In the genomic region with DNA sequence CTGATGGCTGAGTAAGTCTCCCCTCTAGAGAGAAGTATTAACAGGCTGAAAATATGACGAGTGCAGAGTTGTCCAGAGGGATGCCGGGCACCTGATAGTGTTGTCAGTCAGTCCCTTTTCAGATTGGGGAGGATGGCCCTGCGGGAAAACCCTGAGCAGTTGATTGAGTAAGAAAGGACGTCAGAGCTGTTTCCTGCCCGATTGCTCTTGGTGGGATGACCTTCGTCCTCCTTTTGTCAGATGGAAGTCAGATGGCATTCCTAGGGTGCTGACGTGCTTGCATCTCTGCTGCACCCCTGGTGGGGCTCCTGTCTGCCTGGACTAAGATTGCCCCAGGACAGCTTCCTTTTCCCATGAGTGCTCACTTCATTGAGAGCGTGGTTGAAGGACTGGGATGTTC, we compare ENCODE assay signal across 16 cellular contexts. TPM values are rescaled to one million over a fixed set of nuclear protein-coding genes. Genes with fewer than 3 reads are reported as not detected.
DNase-seq lines count a peak whose midpoint lies in the region; ATAC-seq, FAIRE-seq and TF ChIP-seq lines count a peak whose summit lies in the region.
"Had no signal": no experiment of that assay in that cellular context is flagged by ENCODE, and none has a peak within 500 bp of the region (broad histone marks: within the 10 kb centered on the region; RNA-seq: fewer than 3 reads in every experiment).

No MANE protein-coding gene starts in this region.

- H3K4me3 Mint-ChIP-seq in nephron progenitor cell, result no peak overlapping the region
- H3K4me3 Mint-ChIP-seq in HFFc6, result no peak overlapping the region
- H3K4me3 Mint-ChIP-seq: CD14-positive monocyte; CD8-positive, alpha-beta T cell had no signal

- no peak overlapping the region for H2AFZ ChIP-seq in HepG2 (ENCODE audit: low read length)
- H2AFZ ChIP-seq: GM23248 had no signal

- H3K4me2 ChIP-seq in HepG2 (ENCODE audit: low read depth, low read length), result no peak overlapping the region

- no peaks in the 10 kb centered on the region for H3K4me1 ChIP-seq in liver (ENCODE audit: control insufficient read depth in 4 of 4, insufficient read depth in 4 of 4, low read length in 3 of 4)
- no peaks in the 10 kb centered on the region for H3K4me1 ChIP-seq in HepG2 (ENCODE audit: insufficient read depth, low read length)
- H3K4me1 ChIP-seq in upper lobe of right lung, result no peaks in the 10 kb centered on the region
- H3K4me1 ChIP-seq in psoas muscle, result no peaks in the 10 kb centered on the region
- H3K4me1 ChIP-seq: Caco-2 had no signal

- DNase-seq in HepG2 (ENCODE audit: low spot score) (no peak), fibroblast of mammary gland (ENCODE audit: low read depth) (peak; percentile 41), nephron progenitor cell (no peak), upper lobe of right lung (no peak), psoas muscle (no peak), DMS153 (lab: John Stamatoyannopoulos, UW) (no peak), HFFc6 (no peak)
- DNase-seq: CD8-positive, alpha-beta T cell; DMS53; GM23248 had no signal

- H3K9me3 Mint-ChIP-seq in nephron progenitor cell (peaks cover 68% of the 10 kb centered on the region), HFFc6 (peaks cover 58% of the 10 kb centered on the region)

- CTCF ChIA-PET in HepG2 (lab: Yijun Ruan, JAX; ENCODE audit: low intra/inter-chr PET ratio, low total read pairs), result no interaction called here

- TF ChIP-seq POLR2A in HepG2 (IDR thresholded peaks at IDR 0.05; ENCODE audit: insufficient read depth in 1 of 2, low read depth in 2 of 2, low read length in 2 of 2), result no peak

- H3K4me3 ChIP-seq in liver (ENCODE audit: low read depth in 1 of 3, low read length in 3 of 3) (peak overlapping the region in 2 of 3 donors; percentile 1 to 11), HepG2 (replicated peaks in 1 of 3; ENCODE audit: insufficient read depth in 1 of 3, low read depth in 2 of 3, low read length in 3 of 3) (no peak overlapping the region), fibroblast of mammary gland (ENCODE audit: control insufficient read depth, low read depth, low read length) (no peak overlapping the region), upper lobe of right lung (no peak overlapping the region), psoas muscle (no peak overlapping the region)
- H3K4me3 ChIP-seq: GM23248 had no signal

- peaks cover 23 to 52% (median 27%) of the 10 kb centered on the region in 4 donors for H3K9me3 ChIP-seq in liver (ENCODE audit: control insufficient read depth in 4 of 4, low read length in 3 of 4)
- peaks cover 19% of the 10 kb centered on the region for H3K9me3 ChIP-seq in HepG2 (ENCODE audit: low read length)
- H3K9me3 ChIP-seq in upper lobe of right lung, result peaks cover 12% of the 10 kb centered on the region
- peaks cover 27% of the 10 kb centered on the region for H3K9me3 ChIP-seq in psoas muscle
- H3K9me3 ChIP-seq: Caco-2 had no signal

- no peak overlapping the region for H3K9ac ChIP-seq in liver (ENCODE audit: low read depth in 1 of 2, low read length in 2 of 2)
- no peak overlapping the region for H3K9ac ChIP-seq in HepG2 (ENCODE audit: insufficient read depth, low read depth, low read length)
- H3K9ac ChIP-seq: GM23248 had no signal

- H3K27ac Mint-ChIP-seq in nephron progenitor cell, result peak overlapping the region; percentile 77
- H3K27ac Mint-ChIP-seq in HFFc6, result no peak overlapping the region

- TF ChIP-seq EP300 in HepG2 (IDR thresholded peaks at IDR 0.05; ENCODE audit: low read depth in 2 of 2, low read length in 2 of 2) (no peak), HepG2 (CRISPR knock-in tag; IDR thresholded peaks at IDR 0.05; ENCODE audit: borderline replicate concordance) (no peak)

- ATAC-seq in HepG2 (no peak), upper lobe of right lung (peak; percentile 13), psoas muscle (no peak)
- ATAC-seq: CD8-positive, alpha-beta T cell; HCT116 had no signal

- intact Hi-C loops in HepG2 (cut with micrococcal nuclease; ENCODE audit: unreplicated experiment), result no loop called here
- intact Hi-C loops in upper lobe of right lung (cut with DNase I), result no loop called here
- intact Hi-C loops in psoas muscle (cut with DNase I), result no loop called here

- H3K4me1 Mint-ChIP-seq in nephron progenitor cell (no peaks in the 10 kb centered on the region), HFFc6 (ENCODE audit: low read depth) (no peaks in the 10 kb centered on the region)
- H3K4me1 Mint-ChIP-seq: CD14-positive monocyte had no signal

- no TSS peak for BruUV-seq in HepG2 (replicated peaks; lab: Mats Ljungman, UMichigan)

- no peak for TF ChIP-seq RAD21 in liver (IDR thresholded peaks at IDR 0.05)
- TF ChIP-seq RAD21 in HepG2 (CRISPR knock-in tag; IDR thresholded peaks at IDR 0.05), result no peak

- H3K27ac ChIP-seq in liver (ENCODE audit: low read depth in 1 of 2, low read length in 2 of 2), result no peak overlapping the region
- no peak overlapping the region for H3K27ac ChIP-seq in HepG2 (ENCODE audit: extremely low read length, insufficient read depth, low read length)
- H3K27ac ChIP-seq in upper lobe of right lung, result no peak overlapping the region
- H3K27ac ChIP-seq in psoas muscle, result no peak overlapping the region
- H3K27ac ChIP-seq: 22Rv1, GM23248 had no signal

- peaks cover 99% of the 10 kb centered on the region for H3K36me3 Mint-ChIP-seq in nephron progenitor cell (ENCODE audit: low read depth)
- peaks cover 97% of the 10 kb centered on the region for H3K36me3 Mint-ChIP-seq in HFFc6 (ENCODE audit: low read depth)

- peaks cover 22 to 79% (median 70%) of the 10 kb centered on the region in 4 donors for H3K36me3 ChIP-seq in liver (ENCODE audit: control insufficient read depth in 4 of 4, insufficient read depth in 3 of 4, low read depth in 1 of 4, low read length in 3 of 4)
- peaks cover 10 to 67% of the 10 kb centered on the region in 2 experiments for H3K36me3 ChIP-seq in HepG2 (replicated peaks in 1 of 2; ENCODE audit: control insufficient read depth in 1 of 2, insufficient read depth in 2 of 2, low read length in 2 of 2)
- H3K36me3 ChIP-seq in upper lobe of right lung, result peaks cover 66% of the 10 kb centered on the region
- peaks cover 8 to 93% of the 10 kb centered on the region in 2 donors for H3K36me3 ChIP-seq in psoas muscle (ENCODE audit: insufficient read depth in 1 of 2, low read depth in 1 of 2)

- no peaks in the 10 kb centered on the region for H4K20me1 ChIP-seq in HepG2 (ENCODE audit: insufficient read depth, low read length)

- no peaks in the 10 kb centered on the region for H3K79me2 ChIP-seq in HepG2 (ENCODE audit: insufficient read depth, low read length)

- in situ Hi-C loops in HepG2 (cut with HindIII; ENCODE audit: extremely low pct_ligation_motif_present, low pct_unique_long_range_greater_than_20kb), result no loop called here

- H3K27me3 Mint-ChIP-seq in nephron progenitor cell (ENCODE audit: low read depth, poor library complexity) (no peaks in the 10 kb centered on the region), HFFc6 (ENCODE audit: insufficient read depth) (peaks cover 1% of the 10 kb centered on the region; the same call in 1 of the 2 replicates)

- POLR2A ChIA-PET in HepG2 (lab: Yijun Ruan, JAX), result no interaction called here

- no peak for FAIRE-seq in HepG2 (lab: Jason Lieb, UNC)
- FAIRE-seq: H54 had no signal

- H3K27me3 ChIP-seq in liver (ENCODE audit: control insufficient read depth in 4 of 4, insufficient read depth in 4 of 4, low read length in 3 of 4) (no peaks in the 10 kb centered on the region), HepG2 (ENCODE audit: control insufficient read depth in 1 of 2, insufficient read depth in 2 of 2, low read length in 2 of 2) (no peaks in the 10 kb centered on the region), upper lobe of right lung (no peaks in the 10 kb centered on the region), psoas muscle (ENCODE audit: insufficient read depth in 3 of 3, low read length in 2 of 3) (no peaks in the 10 kb centered on the region)

- WGBS in liver, result 86% methylated on average over 8 of the region's 8 CpGs
- WGBS in HepG2 (ENCODE audit: low lambda C conversion rate), result 87% methylated on average over 8 of the region's 8 CpGs
- 82 to 87% (median 86%) methylated on average over 8 of the region's 8 CpGs for whole genome bisulfite sequencing in psoas muscle, 3 donors

- TF ChIP-seq CTCF in liver (IDR thresholded peaks at IDR 0.05; ENCODE audit: low read depth, low read length, missing input control), result no peak
- no peak for TF ChIP-seq CTCF in HepG2 (CRISPR knock-in tag; IDR thresholded peaks at IDR 0.05)
- TF ChIP-seq CTCF in fibroblast of mammary gland (conservative IDR thresholded peaks at IDR 0.05; ENCODE audit: control insufficient read depth, insufficient read depth, low read depth, low read length), result no peak
- no peak for TF ChIP-seq CTCF in nephron progenitor cell (IDR thresholded peaks at IDR 0.05)
- no peak for TF ChIP-seq CTCF in upper lobe of right lung (IDR thresholded peaks at IDR 0.05)
- no peak for TF ChIP-seq CTCF in psoas muscle (IDR thresholded peaks at IDR 0.05)
- TF ChIP-seq CTCF in HFFc6 (IDR thresholded peaks at IDR 0.05), result no peak

RNA-seq across cellular contexts. Expression of a gene that starts 9.8 kb away (rescaled TPM):
- total RNA-seq in liver, result 1 to 10 TPM; 3.6 to 8.3 TPM
- polyA plus RNA-seq in liver, result 1 to 10 TPM; 1.9 to 4.3 TPM
- total RNA-seq in HepG2 (2016; rRNA removed; fragmentation: Illumina TruSeq; extraction: Trizol), result 6.8 and 10.3 TPM in 2 replicates
- total RNA-seq in HepG2 (2016; cell fraction: cytosol; rRNA removed; fragmentation: Illumina TruSeq; extraction: Trizol; ENCODE audit: low read depth), result 4.3 and 6.2 TPM in 2 replicates
- 6.6 and 8.5 TPM in 2 replicates for total RNA-seq in HepG2 (2016; cell fraction: insoluble cytoplasmic fraction; rRNA removed; fragmentation: Illumina TruSeq; extraction: Trizol)
- total RNA-seq in HepG2 (2016; cell fraction: membrane; rRNA removed; fragmentation: Illumina TruSeq; extraction: Trizol), result 3.7 and 5.5 TPM in 2 replicates
- 17.2 and 19.1 TPM in 2 replicates for total RNA-seq in HepG2 (2016; cell fraction: nucleus; rRNA removed; fragmentation: Illumina TruSeq; extraction: Trizol)
- 7.8 and 8.0 TPM in 2 replicates for polyA plus RNA-seq in HepG2 (2011; rRNA removed)
- 2.7 and 2.9 TPM in 2 replicates for polyA plus RNA-seq in HepG2 (2011; cell fraction: cytosol; rRNA removed)
- 16.8 and 20.1 TPM in 2 replicates for polyA plus RNA-seq in HepG2 (2011; cell fraction: nucleus; rRNA removed)
- polyA plus RNA-seq in HepG2 (2012), result 6.9 and 9.3 TPM in 2 replicates
- 0.32 and 0.40 TPM in 2 replicates for polyA plus RNA-seq in HepG2 (2016; cell fraction: cytosol; fragmentation: Illumina TruSeq; extraction: Trizol; ENCODE audit: low read depth)
- polyA plus RNA-seq in HepG2 (2016; cell fraction: insoluble cytoplasmic fraction; fragmentation: Illumina TruSeq; extraction: Trizol; ENCODE audit: low read depth), result 4.1 TPM in 2 replicates
- 0.79 and 1.0 TPM in 2 replicates for polyA plus RNA-seq in HepG2 (2016; cell fraction: membrane; fragmentation: Illumina TruSeq; extraction: Trizol; ENCODE audit: low read depth)
- 31.3 and 33.1 TPM in 2 replicates for polyA plus RNA-seq in HepG2 (2016; cell fraction: nucleus; fragmentation: Illumina TruSeq; extraction: Trizol; ENCODE audit: insufficient read depth, low read depth)
- 3.1 and 4.7 TPM in 2 replicates for polyA minus RNA-seq in HepG2 (2011; rRNA and poly(A)+ RNA removed; ENCODE audit: low replicate concordance)
- 2.4 and 4.5 TPM in 2 replicates for polyA minus RNA-seq in HepG2 (2011; cell fraction: cytosol; rRNA and poly(A)+ RNA removed)
- polyA minus RNA-seq in HepG2 (2011; cell fraction: nucleus; rRNA and poly(A)+ RNA removed), result 22.5 and 26.5 TPM in 2 replicates
- total RNA-seq in upper lobe of right lung, result 15.7 TPM
- total RNA-seq in psoas muscle, result 1 to 10 TPM; 5.5 to 7.2 (median 6.1) TPM
- 1 to 10 TPM; 1.7 to 5.4 (median 2.9) TPM for polyA plus RNA-seq in psoas muscle
- 1 to 10 TPM; 5.5 to 6.7 (median 6.1) TPM for total RNA-seq in HFFc6 (2021; fragmentation: NEBNext Ultra II Directional; extraction: Animal tissue kit (Norgen Biotek cat#: 25700))

RNA-seq across cellular contexts. Expression of a gene that starts 26.1 kb away (rescaled TPM):
- under 1 TPM; 0.50 to 0.56 TPM for total RNA-seq in liver
- polyA plus RNA-seq in liver, result under 1 TPM; 0.22 to 0.47 TPM
- total RNA-seq in HepG2 (2016; rRNA removed; fragmentation: Illumina TruSeq; extraction: Trizol), result 0.13 and 0.27 TPM in 2 replicates
- 0.18 and 0.81 TPM in 2 replicates for total RNA-seq in HepG2 (2016; cell fraction: cytosol; rRNA removed; fragmentation: Illumina TruSeq; extraction: Trizol; ENCODE audit: low read depth)
- total RNA-seq in HepG2 (2016; cell fraction: insoluble cytoplasmic fraction; rRNA removed; fragmentation: Illumina TruSeq; extraction: Trizol), result 0.19 and 0.56 TPM in 2 replicates
- 0.17 and 0.34 TPM in 2 replicates for total RNA-seq in HepG2 (2016; cell fraction: membrane; rRNA removed; fragmentation: Illumina TruSeq; extraction: Trizol)
- total RNA-seq in HepG2 (2016; cell fraction: nucleus; rRNA removed; fragmentation: Illumina TruSeq; extraction: Trizol), result 0.16 and 0.47 TPM in 2 replicates
- 0.29 and 0.42 TPM in 2 replicates for polyA plus RNA-seq in HepG2 (2011; rRNA removed)
- polyA plus RNA-seq in HepG2 (2011; cell fraction: cytosol; rRNA removed), result 0.12 and 0.24 TPM in 2 replicates
- 0.14 and 0.42 TPM in 2 replicates for polyA plus RNA-seq in HepG2 (2011; cell fraction: nucleus; rRNA removed)
- polyA plus RNA-seq in HepG2 (2012), result 0.24 and 0.44 TPM in 2 replicates
- polyA plus RNA-seq in HepG2 (2016; cell fraction: cytosol; fragmentation: Illumina TruSeq; extraction: Trizol; ENCODE audit: low read depth), result 0.03 and 0.15 TPM in 2 replicates
- 0.23 and 0.51 TPM in 2 replicates for polyA plus RNA-seq in HepG2 (2016; cell fraction: insoluble cytoplasmic fraction; fragmentation: Illumina TruSeq; extraction: Trizol; ENCODE audit: low read depth)
- 0.15 and 0.31 TPM in 2 replicates for polyA plus RNA-seq in HepG2 (2016; cell fraction: membrane; fragmentation: Illumina TruSeq; extraction: Trizol; ENCODE audit: low read depth)
- 0.71 and 0.76 TPM in 2 replicates for polyA plus RNA-seq in HepG2 (2016; cell fraction: nucleus; fragmentation: Illumina TruSeq; extraction: Trizol; ENCODE audit: insufficient read depth, low read depth)
- polyA minus RNA-seq in HepG2 (2011; rRNA and poly(A)+ RNA removed; ENCODE audit: low replicate concordance), result not detected in 2 replicates
- polyA minus RNA-seq in HepG2 (2011; cell fraction: cytosol; rRNA and poly(A)+ RNA removed), result not detected in 2 replicates
- polyA minus RNA-seq in HepG2 (2011; cell fraction: nucleus; rRNA and poly(A)+ RNA removed), result 0.64 and 0.99 TPM in 2 replicates
- total RNA-seq in upper lobe of right lung, result 2.1 TPM
- 1 to 10 TPM in 3 of 4 donors, under 1 TPM in 1; 0.71 to 1.6 (median 1.2) TPM for total RNA-seq in psoas muscle
- 1 to 10 TPM in 2 of 3 donors, under 1 TPM in 1; 0.48 to 4.4 (median 1.5) TPM for polyA plus RNA-seq in psoas muscle
- under 1 TPM in 3 of 6 experiments, not detected in 3; 0.11 to 0.14 (median 0.14) TPM for total RNA-seq in HFFc6 (2021; fragmentation: NEBNext Ultra II Directional; extraction: Animal tissue kit (Norgen Biotek cat#: 25700))
- polyA plus RNA-seq: CD14-positive monocyte had no signal

Comparison
In these comparisons a context has a peak if more than half of its experiments do, and no peak if none do; other contexts are left out.
1. H3K4me3 ChIP-seq: peak in liver (2 of 3); none in HepG2 (0 of 3), fibroblast of mammary gland (single experiment), upper lobe of right lung (single experiment) and psoas muscle (single experiment).